In the genomic region with DNA sequence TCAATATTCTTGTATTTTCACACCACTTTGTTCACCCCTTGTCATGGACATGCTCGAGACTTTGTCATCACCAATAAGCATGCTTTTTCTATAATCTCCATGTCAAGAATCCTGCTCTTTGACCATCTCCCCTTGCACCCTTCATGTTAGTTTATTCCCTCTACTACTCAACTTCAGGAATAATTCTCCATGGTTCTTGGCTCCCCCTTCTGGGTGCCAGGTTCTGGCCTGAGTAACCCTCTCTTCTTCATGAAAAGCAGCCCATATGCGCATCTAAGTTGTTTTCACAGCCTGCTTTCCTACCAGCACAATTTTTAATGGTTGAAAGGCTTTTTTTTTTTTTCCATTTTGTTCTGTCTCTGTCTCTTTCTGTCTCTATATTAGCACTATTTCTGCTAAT, we compare ENCODE assay signal across 13 cellular contexts.
A peak's percentile ranks its signal among the peaks of the same experiment; 100 is the strongest.
DNase-seq lines count a peak whose midpoint lies in the region; ATAC-seq and TF ChIP-seq lines count a peak whose summit lies in the region.
"Had no signal": no experiment of that assay in that cellular context is flagged by ENCODE, and none has a peak within 500 bp of the region (broad histone marks: within the 10 kb centered on the region; RNA-seq: fewer than 3 reads in every experiment).

No MANE protein-coding gene starts in this region.

- no peaks in the 10 kb centered on the region for H3K36me3 ChIP-seq in PC-3 (ENCODE audit: low read depth, low read length)
- no peaks in the 10 kb centered on the region for H3K36me3 ChIP-seq in spleen
- H3K36me3 ChIP-seq: WERI-Rb-1 had no signal

- H3K27ac Mint-ChIP-seq in osteocyte (ENCODE audit: unreplicated experiment), result no peak overlapping the region

- H3F3A ChIP-seq in PC-3 (ENCODE audit: low read length, unreplicated experiment), result no peaks in the 10 kb centered on the region

- no peak overlapping the region for H2AFZ ChIP-seq in PC-3 (ENCODE audit: low read length)

- peak; percentile 23; the same call in 1 of the 2 replicates for TF ChIP-seq CTCF in PC-3 (conservative IDR thresholded peaks at IDR 0.05; ENCODE audit: low read depth, low read length)
- TF ChIP-seq CTCF in fibroblast of mammary gland (conservative IDR thresholded peaks at IDR 0.05; ENCODE audit: control insufficient read depth, insufficient read depth, low read depth, low read length), result peak; percentile 7
- peak; percentile 49 for TF ChIP-seq CTCF in osteocyte (IDR thresholded peaks at IDR 0.05)
- TF ChIP-seq CTCF in spleen (IDR thresholded peaks at IDR 0.05 in 8 of 11, conservative IDR thresholded peaks at IDR 0.05 in 3 of 11), result no peak

- H3K4me1 Mint-ChIP-seq in osteocyte (ENCODE audit: unreplicated experiment), result no peaks in the 10 kb centered on the region

- H3K4me3 ChIP-seq in PC-3 (ENCODE audit: low read length) (no peak overlapping the region), fibroblast of mammary gland (ENCODE audit: control insufficient read depth, low read depth, low read length) (no peak overlapping the region), spleen (no peak overlapping the region)
- H3K4me3 ChIP-seq: SK-N-MC had no signal

- DNase-seq in GM03348 (ENCODE audit: low spot score) (peak; percentile 10), PC-3 (peak; percentile 12), fibroblast of mammary gland (ENCODE audit: low read depth) (peak; percentile 2), osteocyte (ENCODE audit: extremely low spot score, unreplicated experiment) (no peak), spleen (no peak), SW 1271 (lab: John Stamatoyannopoulos, UW) (no peak)
- DNase-seq: activated naive CD4-positive, alpha-beta T cell treated with anti-CD3 and anti-CD28 coated beads, Interleukin-2, amount 50 U/mL, for 16 hours; COR-L47; Kasumi-1; NCI-H2081; WERI-Rb-1 had no signal

- 57 to 86% (median 77%) methylated on average over 2 of the region's 2 CpGs for whole genome bisulfite sequencing in spleen, 5 donors

- no peak for TF ChIP-seq POLR2A in spleen (IDR thresholded peaks at IDR 0.05)

- H3K9me3 Mint-ChIP-seq in osteocyte (ENCODE audit: unreplicated experiment), result peaks cover 12% of the 10 kb centered on the region

- no peak overlapping the region for H3K9ac ChIP-seq in PC-3 (ENCODE audit: low read length)

- H3K4me1 ChIP-seq in PC-3 (ENCODE audit: insufficient read depth, low read length), result no peaks in the 10 kb centered on the region
- H3K4me1 ChIP-seq in spleen, result no peaks in the 10 kb centered on the region

- H3K27ac ChIP-seq in PC-3 (ENCODE audit: low read length), result no peak overlapping the region
- H3K27ac ChIP-seq in spleen, result no peak overlapping the region
- H3K27ac ChIP-seq: SK-N-MC, WERI-Rb-1 had no signal

- no TSS peak for BruUV-seq in PC-3 (replicated peaks; lab: Mats Ljungman, UMichigan)

- H3K9me2 ChIP-seq in PC-3 (replicated peaks; ENCODE audit: low read length), result no peaks in the 10 kb centered on the region

- no peak overlapping the region for H3K4me3 Mint-ChIP-seq in osteocyte (ENCODE audit: unreplicated experiment)

- CTCF ChIA-PET in PC-3 (lab: Charles Lee), result no interaction called here

- ATAC-seq in PC-3 (no peak), GM18511 (IDR thresholded peaks at IDR 0.05; ENCODE audit: unreplicated experiment) (no peak)

- H3K4me2 ChIP-seq in PC-3 (ENCODE audit: low read length), result no peak overlapping the region

- H3K27me3 ChIP-seq in PC-3 (ENCODE audit: low read length) (peaks cover 67% of the 10 kb centered on the region), spleen (replicated peaks in 1 of 7) (no peaks in the 10 kb centered on the region)

- intact Hi-C loops in PC-3 (cut with micrococcal nuclease), result no loop called here
- intact Hi-C loops in spleen (cut with DNase I; ENCODE audit: low total_unique reads), result no loop called here

- no peaks in the 10 kb centered on the region for H3K36me3 Mint-ChIP-seq in osteocyte (ENCODE audit: unreplicated experiment)

- H3K9me3 ChIP-seq in PC-3 (ENCODE audit: low read length), result no peaks in the 10 kb centered on the region
- H3K9me3 ChIP-seq in spleen, result peaks cover 0 to 15% (median 11%) of the 10 kb centered on the region in 8 donors

- POLR2A ChIA-PET in PC-3 (lab: Charles Lee; ENCODE audit: unreplicated experiment), result no interaction called here

- H3K79me2 ChIP-seq in PC-3 (ENCODE audit: low read length), result no peaks in the 10 kb centered on the region

- no peaks in the 10 kb centered on the region for H3K27me3 Mint-ChIP-seq in osteocyte (ENCODE audit: unreplicated experiment)

- H4K20me1 ChIP-seq in PC-3 (ENCODE audit: low read length), result no peaks in the 10 kb centered on the region

Comparison
In these comparisons a context has a peak if more than half of its experiments do, and no peak if none do; other contexts are left out.
1. DNase-seq: peak in GM03348 (single experiment), PC-3 (single experiment) and fibroblast of mammary gland (single experiment); none in osteocyte (single experiment), spleen (single experiment) and SW 1271 (0 of 2).
2. CTCF ChIP-seq: peak in PC-3 (single experiment), fibroblast of mammary gland (single experiment) and osteocyte (single experiment); none in spleen (0 of 11).